18 cellular contexts compared by ENCODE assay signal in the genomic region with DNA sequence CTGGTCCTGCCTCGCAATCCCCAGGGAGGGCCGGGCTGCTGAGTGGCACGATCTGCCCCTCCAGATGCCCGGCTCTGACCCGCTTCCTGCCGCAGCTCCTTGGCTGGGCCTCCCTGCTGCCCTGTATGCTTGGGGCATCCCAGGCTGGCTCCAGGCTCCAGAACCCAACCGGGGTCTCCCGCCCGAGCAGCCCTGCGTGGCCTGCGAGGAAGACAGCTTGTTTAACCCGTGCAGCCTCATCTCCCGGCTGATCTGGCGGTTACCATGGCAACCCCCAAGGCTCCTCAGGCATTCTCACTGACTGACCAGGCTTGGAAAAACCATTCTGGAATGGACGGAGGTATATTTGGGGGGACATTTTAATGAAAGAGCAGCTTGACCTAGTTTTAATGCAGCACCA.
"Had no signal": no experiment of that assay in that cellular context is flagged by ENCODE, and none has a peak within 500 bp of the region (broad histone marks: within the 10 kb centered on the region; RNA-seq: fewer than 3 reads in every experiment).

No MANE protein-coding gene starts in this region.

- H3K4me1 ChIP-seq: foreskin keratinocyte, left ventricle myocardium inferior, parathyroid adenoma, right atrium auricular region, thyroid gland, uterus had no signal

- H3K27ac ChIP-seq: foreskin keratinocyte, left ventricle myocardium inferior, parathyroid adenoma, right atrium auricular region, skin epidermis, thyroid gland, uterus, VCaP had no signal

- H3K9me3 Mint-ChIP-seq: activated naive CD4-positive, alpha-beta T cell treated with anti-CD3 and anti-CD28 coated beads, Interleukin-2, amount 10 ng/mL, durations not matched to agents 7 days and 5 days; activated T-helper 17 cell treated with anti-CD3 and anti-CD28 coated beads, Interleukin-2, amount 50 U/mL, for 72 hours; central memory CD8-positive, alpha-beta T cell; nephron had no signal

- H3K4me1 Mint-ChIP-seq: activated naive CD4-positive, alpha-beta T cell treated with anti-CD3 and anti-CD28 coated beads, Interleukin-2, amount 10 ng/mL, durations not matched to agents 7 days and 5 days; activated T-helper 17 cell treated with anti-CD3 and anti-CD28 coated beads, Interleukin-2, amount 50 U/mL, for 72 hours; nephron had no signal

- H3K27ac Mint-ChIP-seq: activated naive CD4-positive, alpha-beta T cell treated with anti-CD3 and anti-CD28 coated beads, Interleukin-2, amount 10 ng/mL, durations not matched to agents 7 days and 5 days; activated T-helper 17 cell treated with anti-CD3 and anti-CD28 coated beads, Interleukin-2, amount 50 U/mL, for 72 hours; nephron had no signal

- H3K4me3 Mint-ChIP-seq: activated naive CD4-positive, alpha-beta T cell treated with anti-CD3 and anti-CD28 coated beads, Interleukin-2, amount 10 ng/mL, durations not matched to agents 7 days and 5 days; activated T-helper 17 cell treated with anti-CD3 and anti-CD28 coated beads, Interleukin-2, amount 50 U/mL, for 72 hours; central memory CD8-positive, alpha-beta T cell; nephron had no signal

- H3K4me3 ChIP-seq: left ventricle myocardium inferior, right atrium auricular region, skin epidermis, thyroid gland, uterus had no signal

- H3K79me2 ChIP-seq: parathyroid adenoma had no signal

- ATAC-seq: activated T-helper 17 cell treated with anti-CD3 and anti-CD28 coated beads, Interleukin-2, amount 50 U/mL, for 72 hours had no signal

- H3K36me3 ChIP-seq: left ventricle myocardium inferior, right atrium auricular region, thyroid gland, uterus had no signal

- H3K9ac ChIP-seq: parathyroid adenoma had no signal

- H3K27me3 ChIP-seq: foreskin keratinocyte, right atrium auricular region, thyroid gland, uterus had no signal

- H3K27me3 Mint-ChIP-seq: activated T-helper 17 cell treated with anti-CD3 and anti-CD28 coated beads, Interleukin-2, amount 50 U/mL, for 72 hours; central memory CD8-positive, alpha-beta T cell had no signal

- DNase-seq: activated CD4-positive, alpha-beta T cell treated with anti-CD3 and anti-CD28 coated beads for 4 hours; activated CD8-positive, alpha-beta memory T cell treated with anti-CD3 and anti-CD28 coated beads for 24 hours; activated naive CD4-positive, alpha-beta T cell treated with anti-CD3 and anti-CD28 coated beads, Interleukin-2, amount 10 ng/mL, durations not matched to agents 7 days and 5 days; dermis blood vessel endothelial cell; foreskin keratinocyte; islet precursor cell; left ventricle myocardium inferior; mesenchymal stem cell; T-helper 9 cell; thyroid gland; uterus had no signal

- H3K9me3 ChIP-seq: left ventricle myocardium inferior, right atrium auricular region, thyroid gland, uterus had no signal

- H2AFZ ChIP-seq: parathyroid adenoma had no signal

- H3K36me3 Mint-ChIP-seq: activated naive CD4-positive, alpha-beta T cell treated with anti-CD3 and anti-CD28 coated beads, Interleukin-2, amount 10 ng/mL, durations not matched to agents 7 days and 5 days had no signal
